In genomic region chr12:52033506-52034258, GRCh38 we compare ENCODE assay signal across 8 cellular contexts. TPM values are rescaled to one million over a fixed set of nuclear protein-coding genes. Genes with fewer than 3 reads are reported as not detected.
A peak's percentile ranks its signal among the peaks of the same experiment; 100 is the strongest.
DNase-seq lines count a peak whose midpoint lies in the region; ATAC-seq, FAIRE-seq and TF ChIP-seq lines count a peak whose summit lies in the region.

No MANE protein-coding gene starts in this region.

- H3K4me3 ChIP-seq in HUES6 (ENCODE audit: low read depth, low read length): peak overlapping the region; percentile 53
- H3K4me3 ChIP-seq in adipocyte (ENCODE audit: low read length): peak overlapping the region; percentile 76
- peak overlapping the region; percentile 32 to 56 for H3K4me3 ChIP-seq in kidney (ENCODE audit: low read length in 2 of 2)
- peak overlapping the region; percentile 24 to 42 (median 32) for H3K4me3 ChIP-seq in stomach

- TF ChIP-seq POLR2A in stomach (IDR thresholded peaks at IDR 0.05) (no peak), GM12892 (IDR thresholded peaks at IDR 0.05; ENCODE audit: low read depth, low read length) (no peak)

- peaks cover 33% of the 10 kb centered on the region for H3K27me3 ChIP-seq in HUES6 (ENCODE audit: control insufficient read depth, insufficient read depth, low read length)
- no peaks in the 10 kb centered on the region for H3K27me3 ChIP-seq in adipocyte (replicated peaks; ENCODE audit: control insufficient read depth, insufficient read depth, low read length)
- H3K27me3 ChIP-seq in stomach: no peaks in the 10 kb centered on the region

- 60 to 75% (median 72%) methylated on average over 12 of the region's 12 CpGs for WGBS in stomach, 5 donors

- TF ChIP-seq EP300 in stomach (IDR thresholded peaks at IDR 0.05): no peak

- ATAC-seq in GM19351 (IDR thresholded peaks at IDR 0.05; ENCODE audit: unreplicated experiment): no peak
- no peak for ATAC-seq in HG02763 (IDR thresholded peaks at IDR 0.05; ENCODE audit: unreplicated experiment)

- intact Hi-C loops in kidney (cut with DNase I): no loop called here
- intact Hi-C loops in stomach (cut with DNase I; ENCODE audit: low total_unique reads): no loop called here

- H3K36me3 ChIP-seq in HUES6 (ENCODE audit: control insufficient read depth, insufficient read depth, low read length) (no peaks in the 10 kb centered on the region), adipocyte (ENCODE audit: control insufficient read depth, insufficient read depth, low read length, severe bottlenecking) (no peaks in the 10 kb centered on the region), kidney (ENCODE audit: control insufficient read depth in 1 of 2, insufficient read depth in 2 of 2, low read length in 2 of 2) (no peaks in the 10 kb centered on the region), stomach (no peaks in the 10 kb centered on the region)

- DNase-seq in adipocyte (ENCODE audit: low read depth) (no peak), kidney (peak; percentile 67), stomach (no peak), COR-L47 (lab: John Stamatoyannopoulos, UW) (no peak), GM12892 (ENCODE audit: insufficient read length) (no peak)

- FAIRE-seq in kidney (lab: Jason Lieb, UNC): no peak
- FAIRE-seq in GM12892 (lab: Jason Lieb, UNC): no peak

- H3K9me3 ChIP-seq in HUES6 (ENCODE audit: control insufficient read depth, insufficient read depth, low read depth, low read length) (no peaks in the 10 kb centered on the region), adipocyte (ENCODE audit: control insufficient read depth, low read length) (no peaks in the 10 kb centered on the region), kidney (ENCODE audit: control insufficient read depth in 1 of 2, low read length in 2 of 2) (no peaks in the 10 kb centered on the region), stomach (no peaks in the 10 kb centered on the region)

- H3K27ac ChIP-seq in HUES6 (ENCODE audit: low read depth, low read length): peak overlapping the region; percentile 46; the same call in 1 of the 2 replicates
- H3K27ac ChIP-seq in kidney (ENCODE audit: low read depth in 2 of 2, low read length in 2 of 2): peak overlapping the region; percentile 92
- H3K27ac ChIP-seq in stomach: peak overlapping the region; percentile 83 to 95 (median 91)

- no peak for TF ChIP-seq CTCF in kidney (IDR thresholded peaks at IDR 0.05; ENCODE audit: borderline replicate concordance, extremely low read depth, insufficient read depth)
- TF ChIP-seq CTCF in stomach (IDR thresholded peaks at IDR 0.05): no peak

- H3K4me1 ChIP-seq in HUES6 (ENCODE audit: control insufficient read depth, insufficient read depth, low read length): peaks cover 33% of the 10 kb centered on the region
- peaks cover 17% of the 10 kb centered on the region for H3K4me1 ChIP-seq in adipocyte (ENCODE audit: control insufficient read depth, insufficient read depth, low read length)
- peaks cover 20 to 31% of the 10 kb centered on the region in 2 donors for H3K4me1 ChIP-seq in kidney (ENCODE audit: control insufficient read depth in 1 of 2, insufficient read depth in 1 of 2, low read depth in 1 of 2, low read length in 2 of 2)
- H3K4me1 ChIP-seq in stomach: peaks cover 23 to 53% (median 37%) of the 10 kb centered on the region in 4 donors

- peak overlapping the region; percentile 47 for H3K9ac ChIP-seq in HUES6 (ENCODE audit: low read length)
- H3K9ac ChIP-seq in adipocyte (ENCODE audit: low read length): peak overlapping the region; percentile 81
- peak overlapping the region; percentile 59 to 94 for H3K9ac ChIP-seq in kidney (ENCODE audit: low read length in 2 of 2)

RNA-seq across cellular contexts. Expression of gene NR4A1, which starts 17.6 kb away (rescaled TPM):
- total RNA-seq in kidney: 37.2 TPM
- 54.1 TPM for polyA plus RNA-seq in kidney (ENCODE audit: insufficient read depth, low read depth, low replicate concordance)
- total RNA-seq in stomach: 100 to 1,000 TPM in 3 of 5 donors, 10 to 100 TPM in 2; 29.4 to 384 (median 230) TPM
- 10 to 100 TPM; 41.3 to 65.5 (median 55.0) TPM for polyA plus RNA-seq in stomach
- polyA plus RNA-seq in GM12892 (2012; ENCODE audit: missing spikeins): 3.3 TPM

RNA-seq across cellular contexts. Expression of gene TAMALIN, which starts 26.9 kb away (rescaled TPM):
- total RNA-seq in kidney (52.3 TPM), stomach (10 to 100 TPM in 2 of 5 donors, 1 to 10 TPM in 2, not detected in 1; 2.7 to 61.3 (median 16.6) TPM)
- polyA plus RNA-seq in kidney (ENCODE audit: insufficient read depth, low read depth, low replicate concordance) (22.3 TPM), stomach (10 to 100 TPM in 2 of 3 donors, 1 to 10 TPM in 1; 6.4 to 17.0 (median 16.3) TPM)
- 0.57 TPM for polyA plus RNA-seq in GM12892 (2012; ENCODE audit: missing spikeins)

RNA-seq across cellular contexts. Expression of gene ATG101, which starts 36.1 kb away (rescaled TPM):
- 32.1 TPM for total RNA-seq in kidney
- polyA plus RNA-seq in kidney (ENCODE audit: insufficient read depth, low read depth, low replicate concordance): 53.0 TPM
- total RNA-seq in stomach: 100 to 1,000 TPM in 1 of 5 donors, 10 to 100 TPM in 3, 1 to 10 TPM in 1; 7.6 to 105 (median 36.5) TPM
- polyA plus RNA-seq in stomach: 10 to 100 TPM; 36.8 to 80.3 (median 67.1) TPM
- 13.5 TPM for polyA plus RNA-seq in GM12892 (2012; ENCODE audit: missing spikeins)

RNA-seq across cellular contexts. Expression of gene SMIM41, which starts 45.8 kb away (rescaled TPM):
- 0.31 TPM for total RNA-seq in kidney
- polyA plus RNA-seq in kidney (ENCODE audit: insufficient read depth, low read depth, low replicate concordance): not detected
- 10 to 100 TPM in 1 of 5 donors, 1 to 10 TPM in 3, not detected in 1; 1.1 to 21.6 (median 6.8) TPM for total RNA-seq in stomach
- 10 to 100 TPM in 1 of 3 donors, 1 to 10 TPM in 2; 1.5 to 11.8 (median 6.5) TPM for polyA plus RNA-seq in stomach
- polyA plus RNA-seq in GM12892 (2012; ENCODE audit: missing spikeins): not detected
